31 cellular contexts compared by ENCODE assay signal in genomic region chr11:103581680-103582265, GRCh38.
DNase-seq lines count a peak whose midpoint lies in the region; ATAC-seq, FAIRE-seq and TF ChIP-seq lines count a peak whose summit lies in the region.
"Had no signal": no experiment of that assay in that cellular context is flagged by ENCODE, and none has a peak within 500 bp of the region (broad histone marks: within the 10 kb centered on the region; RNA-seq: fewer than 3 reads in every experiment).

No MANE protein-coding gene starts in this region.

- H3K27ac ChIP-seq in GM23338 (ENCODE audit: low read depth), result no peak overlapping the region
- no peak overlapping the region for H3K27ac ChIP-seq in kidney (ENCODE audit: low read depth in 2 of 2, low read length in 2 of 2)
- H3K27ac ChIP-seq: breast epithelium, C4-2B, heart right ventricle, suprapubic skin, upper lobe of right lung, VCaP had no signal

- no peak for TF ChIP-seq CTCF in GM23338 (conservative IDR thresholded peaks at IDR 0.05; ENCODE audit: low read depth in 2 of 2)
- no peak for TF ChIP-seq CTCF in astrocyte of the cerebellum (IDR thresholded peaks at IDR 0.05; ENCODE audit: low read depth, low read length, missing control alignments)
- TF ChIP-seq CTCF in nephron (IDR thresholded peaks at IDR 0.05; ENCODE audit: unreplicated experiment in 3 of 3), result no peak
- no peak for TF ChIP-seq CTCF in kidney (IDR thresholded peaks at IDR 0.05; ENCODE audit: borderline replicate concordance, extremely low read depth, insufficient read depth)

- H3K9me3 Mint-ChIP-seq in GM23338 (no peaks in the 10 kb centered on the region), nephron (no peaks in the 10 kb centered on the region)
- no peaks in the 10 kb centered on the region for H3K9me3 Mint-ChIP-seq in activated T-cell treated with anti-CD3 and anti-CD28 coated beads, Interleukin-2, amount 50 U/mL, for 24 hours
- H3K9me3 Mint-ChIP-seq: memory B cell had no signal

- H3K4me3 Mint-ChIP-seq in GM23338, result no peak overlapping the region
- no peak overlapping the region for H3K4me3 Mint-ChIP-seq in nephron
- no peak overlapping the region for H3K4me3 Mint-ChIP-seq in activated T-cell treated with anti-CD3 and anti-CD28 coated beads, Interleukin-2, amount 50 U/mL, for 24 hours
- H3K4me3 Mint-ChIP-seq: memory B cell; stimulated activated naive B cell treated with anti-CD40 and anti-IgM and Interleukin-4, amounts not matched to agents 10 μg/mL and 1 μg/mL and 100 μg/mL, for 72 hours had no signal

- H3K36me3 Mint-ChIP-seq in GM23338 (ENCODE audit: low read depth) (no peaks in the 10 kb centered on the region), nephron (ENCODE audit: low read depth) (no peaks in the 10 kb centered on the region)
- no peaks in the 10 kb centered on the region for H3K36me3 Mint-ChIP-seq in activated T-cell treated with anti-CD3 and anti-CD28 coated beads, Interleukin-2, amount 50 U/mL, for 24 hours (ENCODE audit: low read depth)
- H3K36me3 Mint-ChIP-seq: memory B cell; stimulated activated naive B cell treated with anti-CD40 and anti-IgM and Interleukin-4, amounts not matched to agents 10 μg/mL and 1 μg/mL and 100 μg/mL, for 72 hours had no signal

- H3K4me2 ChIP-seq in GM23338, result no peak overlapping the region

- no peaks in the 10 kb centered on the region for H4K20me1 ChIP-seq in GM23338 (replicated peaks; ENCODE audit: insufficient read depth)

- H3K9me2 ChIP-seq in GM23338 (ENCODE audit: insufficient read depth), result no peaks in the 10 kb centered on the region

- H3K4me1 ChIP-seq in GM23338 (ENCODE audit: insufficient read depth) (no peaks in the 10 kb centered on the region), kidney (ENCODE audit: control insufficient read depth in 1 of 2, insufficient read depth in 1 of 2, low read depth in 1 of 2, low read length in 2 of 2) (no peaks in the 10 kb centered on the region)
- H3K4me1 ChIP-seq: breast epithelium, suprapubic skin, upper lobe of right lung had no signal

- H3F3A ChIP-seq in GM23338 (replicated peaks; ENCODE audit: low read depth), result no peaks in the 10 kb centered on the region

- no peaks in the 10 kb centered on the region for H3K36me3 ChIP-seq in GM23338 (ENCODE audit: insufficient read depth)
- no peaks in the 10 kb centered on the region for H3K36me3 ChIP-seq in kidney (ENCODE audit: control insufficient read depth in 1 of 2, insufficient read depth in 2 of 2, low read length in 2 of 2)
- H3K36me3 ChIP-seq: breast epithelium, heart right ventricle, suprapubic skin, upper lobe of right lung had no signal

- no peak for FAIRE-seq in kidney (lab: Jason Lieb, UNC)
- FAIRE-seq: colon, D721Med, GM12878 had no signal

- no peaks in the 10 kb centered on the region for H3K27me3 ChIP-seq in GM23338 (ENCODE audit: insufficient read depth)
- H3K27me3 ChIP-seq: breast epithelium, heart right ventricle, suprapubic skin, upper lobe of right lung had no signal

- ATAC-seq in GM23338, result no peak
- no peak for ATAC-seq in GM21526 (IDR thresholded peaks at IDR 0.05; ENCODE audit: low FRiP score, unreplicated experiment)
- ATAC-seq: GM12878; heart right ventricle; left colon; Panc1; stimulated activated naive B cell treated with anti-CD40 and anti-IgM and Interleukin-4, amounts not matched to agents 10 μg/mL and 1 μg/mL and 100 μg/mL, for 72 hours; upper lobe of right lung had no signal

- H3K4me3 ChIP-seq in GM23338 (no peak overlapping the region), astrocyte of the cerebellum (ENCODE audit: low read depth, low read length) (no peak overlapping the region), kidney (ENCODE audit: low read length in 2 of 2) (peak overlapping the region in 1 of 2 donors; percentile 21)
- H3K4me3 ChIP-seq: breast epithelium, GM12878, heart right ventricle, suprapubic skin, upper lobe of right lung had no signal

- no peaks in the 10 kb centered on the region for H3K79me2 ChIP-seq in GM23338 (replicated peaks; ENCODE audit: insufficient read depth)

- DNase-seq in GM23338 (ENCODE audit: low spot score) (no peak), NCI-H146 treated with DMSO at 0.1 percent for 48 hours (lab: John Stamatoyannopoulos, UW; ENCODE audit: unreplicated experiment) (peak; percentile 80), astrocyte of the cerebellum (ENCODE audit: low read depth) (peak; percentile 85), kidney (no peak)
- DNase-seq in activated T-cell treated with anti-CD3 and anti-CD28 coated beads, Interleukin-2, amount 50 U/mL, for 24 hours, result no peak
- no peak for DNase-seq in activated CD4-positive, alpha-beta T cell treated with anti-CD3 and anti-CD28 coated beads, Interleukin-2, amount 50 U/mL, for 4 hours
- DNase-seq: activated CD4-positive, alpha-beta T cell treated with anti-CD3 and anti-CD28 coated beads for 48 hours; activated naive CD4-positive, alpha-beta T cell treated with Interleukin-2 at 50 U/mL for 16 hours; effector CD4-positive, alpha-beta T cell; GOT3; heart right ventricle; left colon; NCI-H1092 treated with DMSO at 0.1 percent for 48 hours; NCI-H2107; NCI-H446 treated with DMSO at 0.1 percent for 48 hours; stimulated activated naive B cell treated with anti-CD40 and anti-IgM and Interleukin-4, amounts not matched to agents 10 μg/mL and 1 μg/mL and 100 μg/mL, for 72 hours; SW 1271; T-helper 9 cell; upper lobe of right lung had no signal

- no peak overlapping the region for H3K9ac ChIP-seq in kidney (ENCODE audit: low read length in 2 of 2)

- intact Hi-C loops in kidney (cut with DNase I), result no loop called here

- H3K9me3 ChIP-seq in kidney (ENCODE audit: control insufficient read depth in 1 of 2, low read length in 2 of 2), result no peaks in the 10 kb centered on the region
- H3K9me3 ChIP-seq: breast epithelium, heart right ventricle, suprapubic skin, upper lobe of right lung had no signal

- in situ Hi-C loops in astrocyte of the cerebellum (cut with HindIII; ENCODE audit: low sequenced_read_pairs), result loop anchor here (5.0 kb wide), 1 partner anchor 54 kb away; no protein-coding TSS in a partner anchor

- 0 out of 2 replicates have a peak overlapping the region, but pooled peaks have one; percentile 2 for H2AFZ ChIP-seq in GM23338

- peaks cover 14% of the 10 kb centered on the region; the same call in 2 of the 3 replicates for H3K4me1 Mint-ChIP-seq in GM23338
- peaks cover 16% of the 10 kb centered on the region for H3K4me1 Mint-ChIP-seq in nephron
- no peaks in the 10 kb centered on the region for H3K4me1 Mint-ChIP-seq in activated T-cell treated with anti-CD3 and anti-CD28 coated beads, Interleukin-2, amount 50 U/mL, for 24 hours (ENCODE audit: low read depth)
- H3K4me1 Mint-ChIP-seq: memory B cell; stimulated activated naive B cell treated with anti-CD40 and anti-IgM and Interleukin-4, amounts not matched to agents 10 μg/mL and 1 μg/mL and 100 μg/mL, for 72 hours had no signal

- H3K27me3 Mint-ChIP-seq in GM23338 (ENCODE audit: insufficient read depth, low read depth, poor library complexity), result no peaks in the 10 kb centered on the region
- H3K27me3 Mint-ChIP-seq in nephron (ENCODE audit: low read depth), result no peaks in the 10 kb centered on the region
- H3K27me3 Mint-ChIP-seq in activated T-cell treated with anti-CD3 and anti-CD28 coated beads, Interleukin-2, amount 50 U/mL, for 24 hours, result peaks cover 2% of the 10 kb centered on the region
- H3K27me3 Mint-ChIP-seq: memory B cell, progenitor cell of endocrine pancreas had no signal

- no peak overlapping the region for H3K27ac Mint-ChIP-seq in GM23338
- peak overlapping the region; percentile 8 to 44 (median 17) for H3K27ac Mint-ChIP-seq in nephron
- no peak overlapping the region for H3K27ac Mint-ChIP-seq in activated T-cell treated with anti-CD3 and anti-CD28 coated beads, Interleukin-2, amount 50 U/mL, for 24 hours
- H3K27ac Mint-ChIP-seq: memory B cell; progenitor cell of endocrine pancreas; stimulated activated naive B cell treated with anti-CD40 and anti-IgM and Interleukin-4, amounts not matched to agents 10 μg/mL and 1 μg/mL and 100 μg/mL, for 72 hours had no signal

TF ChIP-seq in GM23338, 12 proteins besides CTCF, POLR2A, EP300 and RAD21 (continues in another document):
- TF ChIP-seq STAT1 (IDR thresholded peaks at IDR 0.05; ENCODE audit: unreplicated experiment), result no peak
- TF ChIP-seq EZH2 (IDR thresholded peaks at IDR 0.05; ENCODE audit: low read depth, unreplicated experiment), result no peak
- TF ChIP-seq ETS1 (IDR thresholded peaks at IDR 0.05), result no peak
- TF ChIP-seq POLR2AphosphoS5 (IDR thresholded peaks at IDR 0.05; ENCODE audit: low read depth), result no peak
- TF ChIP-seq NANOG (IDR thresholded peaks at IDR 0.05; ENCODE audit: borderline replicate concordance), result no peak

Comparison
In these comparisons a context has a peak if more than half of its experiments do, and no peak if none do; other contexts are left out.
1. DNase-seq: peak in NCI-H146 treated with DMSO at 0.1 percent for 48 hours (single experiment) and astrocyte of the cerebellum (single experiment); none in GM23338 (single experiment), kidney (single experiment), activated T-cell treated with anti-CD3 and anti-CD28 coated beads, Interleukin-2, amount 50 U/mL, for 24 hours (single experiment) and activated CD4-positive, alpha-beta T cell treated with anti-CD3 and anti-CD28 coated beads, Interleukin-2, amount 50 U/mL, for 4 hours (0 of 2).
2. H3K27ac Mint-ChIP-seq: peak in nephron (3 of 3); none in GM23338 (single experiment) and activated T-cell treated with anti-CD3 and anti-CD28 coated beads, Interleukin-2, amount 50 U/mL, for 24 hours (single experiment).